In the genomic region with DNA sequence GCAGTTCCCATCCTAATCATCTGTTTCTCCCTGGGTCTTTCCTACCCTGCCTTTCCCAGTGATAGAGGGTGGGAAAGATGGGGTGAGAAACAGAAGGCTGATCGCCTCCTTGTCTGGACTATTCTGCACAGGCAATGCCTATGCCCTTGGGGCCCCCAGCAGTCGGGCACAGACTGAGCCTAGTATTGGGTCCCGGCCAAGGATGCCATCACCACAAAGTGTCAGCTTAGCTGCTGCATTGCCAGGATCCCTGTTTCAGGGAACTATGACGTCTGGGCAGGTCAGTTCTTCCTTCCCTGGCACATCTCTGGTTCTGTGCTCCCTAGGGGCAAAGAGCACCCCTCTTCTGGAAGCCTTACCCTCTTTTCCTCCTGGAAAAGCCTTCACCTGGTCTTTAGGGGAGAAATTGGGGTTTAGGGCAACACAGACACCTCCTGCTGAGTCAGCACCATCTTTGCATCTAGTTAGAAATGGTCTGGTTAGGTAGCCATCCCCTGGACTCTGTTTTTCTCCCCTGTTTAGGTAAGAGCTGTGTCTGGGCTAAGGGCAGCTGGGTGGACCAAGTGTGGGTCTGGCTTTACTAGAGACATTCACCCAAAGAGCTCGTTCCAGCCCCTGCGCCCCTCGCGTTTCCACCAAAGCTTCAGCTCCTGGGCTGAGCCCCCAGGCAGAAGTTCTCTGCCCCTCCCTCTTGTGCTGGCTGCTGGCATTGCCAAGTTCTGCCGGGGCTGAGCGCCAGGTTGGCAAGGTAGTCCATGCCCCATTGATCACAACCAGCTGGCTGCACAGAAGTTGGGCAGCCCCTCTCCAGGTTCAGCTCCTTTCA, we compare ENCODE assay signal across 12 cellular contexts. TPM values are rescaled to one million over a fixed set of nuclear protein-coding genes. Genes with fewer than 3 reads are reported as not detected.
A peak's percentile ranks its signal among the peaks of the same experiment; 100 is the strongest.
DNase-seq lines count a peak whose midpoint lies in the region; ATAC-seq and TF ChIP-seq lines count a peak whose summit lies in the region.
"Had no signal": no experiment of that assay in that cellular context is flagged by ENCODE, and none has a peak within 500 bp of the region (broad histone marks: within the 10 kb centered on the region; RNA-seq: fewer than 3 reads in every experiment).

No MANE protein-coding gene starts in this region.

- POLR2A ChIA-PET in CD4-positive, alpha-beta T cell (lab: Charles Lee), result no interaction called here

- peak overlapping the region in 2 of 3 donors; percentile 49 to 81 for H3K4me3 ChIP-seq in breast epithelium
- peak overlapping the region; percentile 35 for H3K4me3 ChIP-seq in lung

- H3K4me1 Mint-ChIP-seq in CD4-positive, alpha-beta T cell (ENCODE audit: low read depth), result peaks cover 7% of the 10 kb centered on the region

- in situ Hi-C loops in G401 (cut with HindIII; ENCODE audit: low sequenced_read_pairs), result loop anchor here (25.0 kb wide), 1 partner anchor 436 kb away; no protein-coding TSS in a partner anchor

- H3K27ac ChIP-seq in breast epithelium (no peak overlapping the region), lung (ENCODE audit: low read depth in 1 of 2, low read length in 1 of 2) (peak overlapping the region in 1 of 2 donors; percentile 44), substantia nigra (ENCODE audit: low read depth, low read length, poor library complexity, severe bottlenecking) (peak overlapping the region; percentile 66)
- no peak overlapping the region for H3K27ac ChIP-seq in CD4-positive, alpha-beta T cell (ENCODE audit: low read depth, low read length)

- H3K36me3 ChIP-seq in breast epithelium (no peaks in the 10 kb centered on the region), lung (ENCODE audit: control insufficient read depth in 2 of 2, insufficient read depth in 2 of 2, low read length in 2 of 2) (no peaks in the 10 kb centered on the region)
- H3K36me3 ChIP-seq: prostate gland had no signal

- 60 to 81% methylated on average over 10 of the region's 10 CpGs for WGBS in lung, 2 donors

- TF ChIP-seq POLR2A in breast epithelium (IDR thresholded peaks at IDR 0.05), result no peak

- DNase-seq in NCI-H1694 treated with DMSO at 0.1 percent for 48 hours (lab: John Stamatoyannopoulos, UW), result peak; percentile 57
- DNase-seq in breast epithelium (ENCODE audit: low spot score in 2 of 2), result no peak
- no peak for DNase-seq in lung (ENCODE audit: low spot score)
- DNase-seq in substantia nigra (lab: John Stamatoyannopoulos, UW), result peak in 32 of 49 donors; percentile 6 to 75 (median 40)
- DNase-seq in G401 (ENCODE audit: low spot score), result no peak
- no peak for DNase-seq in CD4-positive, alpha-beta T cell
- DNase-seq in NCI-H748 (lab: John Stamatoyannopoulos, UW; ENCODE audit: unreplicated experiment), result no peak
- DNase-seq: NCI-H187, T1000 had no signal

- ATAC-seq in lung (ENCODE audit: insufficient read depth, low FRiP score), result no peak
- ATAC-seq in CD4-positive, alpha-beta T cell (ENCODE audit: poor library complexity), result no peak
- ATAC-seq: Panc1 had no signal

- H3K27me3 ChIP-seq in breast epithelium, result peaks cover 0 to 31% of the 10 kb centered on the region in 2 donors
- no peaks in the 10 kb centered on the region for H3K27me3 ChIP-seq in lung (ENCODE audit: control insufficient read depth, insufficient read depth)
- H3K27me3 ChIP-seq in CD4-positive, alpha-beta T cell (ENCODE audit: control insufficient read depth, insufficient read depth, low read length), result peaks cover 55% of the 10 kb centered on the region

- H3K4me3 Mint-ChIP-seq in CD4-positive, alpha-beta T cell, result no peak overlapping the region

- TF ChIP-seq CTCF in breast epithelium (IDR thresholded peaks at IDR 0.05) (no peak), lung (IDR thresholded peaks at IDR 0.05; ENCODE audit: control extremely low read depth, extremely low read depth) (no peak)
- TF ChIP-seq CTCF in CD4-positive, alpha-beta T cell (IDR thresholded peaks at IDR 0.05), result no peak

- H3K4me1 ChIP-seq in breast epithelium, result peaks cover 7 to 14% of the 10 kb centered on the region in 2 donors
- H3K4me1 ChIP-seq in lung (ENCODE audit: control insufficient read depth in 2 of 2, insufficient read depth in 2 of 2, low read length in 2 of 2), result peaks cover 0 to 6% of the 10 kb centered on the region in 2 donors

- H3K9me3 ChIP-seq in breast epithelium (no peaks in the 10 kb centered on the region), lung (ENCODE audit: control insufficient read depth in 2 of 2, insufficient read depth in 1 of 2, low read length in 1 of 2) (no peaks in the 10 kb centered on the region)
- no peaks in the 10 kb centered on the region for H3K9me3 ChIP-seq in CD4-positive, alpha-beta T cell (ENCODE audit: control insufficient read depth, low read length)
- H3K9me3 ChIP-seq: prostate gland had no signal

- no peaks in the 10 kb centered on the region for H3K36me3 Mint-ChIP-seq in CD4-positive, alpha-beta T cell (ENCODE audit: low read depth)

- no peak overlapping the region for H3K27ac Mint-ChIP-seq in CD4-positive, alpha-beta T cell

- CTCF ChIA-PET in CD4-positive, alpha-beta T cell (lab: Charles Lee), result no interaction called here

- intact Hi-C loops in breast epithelium (cut with DNase I; ENCODE audit: low total_unique reads), result no loop called here
- intact Hi-C loops in CD4-positive, alpha-beta T cell (cut with DNase I, micrococcal nuclease), result no loop called here

- H3K9me3 Mint-ChIP-seq in CD4-positive, alpha-beta T cell, result no peaks in the 10 kb centered on the region

- H3K27me3 Mint-ChIP-seq in CD4-positive, alpha-beta T cell, result peaks cover 69% of the 10 kb centered on the region

RNA-seq across cellular contexts. Expression of a gene that starts 2.0 kb away (rescaled TPM):
- total RNA-seq in breast epithelium (1 to 10 TPM in 1 of 3 donors, under 1 TPM in 2; 0.32 to 2.0 (median 0.44) TPM), lung (10 to 100 TPM; 11.3 to 47.7 TPM)
- polyA plus RNA-seq in lung, result 10 to 100 TPM; 18.3 to 25.9 TPM
- not detected in 2 replicates for total RNA-seq in G401 (2014; rRNA removed; shearing (Covaris generic))
- not detected for total RNA-seq in CD4-positive, alpha-beta T cell
- total RNA-seq: epithelial cell of proximal tubule had no signal

RNA-seq across cellular contexts. Expression of a gene that starts 22.0 kb away (rescaled TPM):
- total RNA-seq in breast epithelium (10 to 100 TPM; 17.9 to 22.6 (median 21.9) TPM), lung (10 to 100 TPM; 17.6 to 22.9 TPM)
- 1 to 10 TPM; 4.4 to 9.0 TPM for polyA plus RNA-seq in lung
- total RNA-seq in G401 (2014; rRNA removed; shearing (Covaris generic)), result not detected in 2 replicates
- under 1 TPM; 0.08 to 0.11 TPM for total RNA-seq in CD4-positive, alpha-beta T cell

Comparison
In these comparisons a context has a peak if more than half of its experiments do, and no peak if none do; other contexts are left out.
1. DNase-seq: peak in NCI-H1694 treated with DMSO at 0.1 percent for 48 hours (single experiment) and substantia nigra (32 of 49); none in breast epithelium (0 of 2), lung (single experiment), G401 (single experiment), CD4-positive, alpha-beta T cell (0 of 10) and NCI-H748 (single experiment).
2. RNA of a gene that starts 2.0 kb away (total RNA-seq): 11.3 to 47.7 TPM in lung; 0.32 to 2.0 TPM in breast epithelium, not detected in G401 and not detected in CD4-positive, alpha-beta T cell; every median in the first group is over 4 times any median in the second.
3. RNA of a gene that starts 22.0 kb away (total RNA-seq): 17.6 to 22.9 TPM in lung and 17.9 to 22.6 TPM in breast epithelium; 0.08 to 0.11 TPM in CD4-positive, alpha-beta T cell and not detected in G401; every median in the first group is over 10 times any median in the second.